ENCODE assay signal across 24 cellular contexts in the genomic region with DNA sequence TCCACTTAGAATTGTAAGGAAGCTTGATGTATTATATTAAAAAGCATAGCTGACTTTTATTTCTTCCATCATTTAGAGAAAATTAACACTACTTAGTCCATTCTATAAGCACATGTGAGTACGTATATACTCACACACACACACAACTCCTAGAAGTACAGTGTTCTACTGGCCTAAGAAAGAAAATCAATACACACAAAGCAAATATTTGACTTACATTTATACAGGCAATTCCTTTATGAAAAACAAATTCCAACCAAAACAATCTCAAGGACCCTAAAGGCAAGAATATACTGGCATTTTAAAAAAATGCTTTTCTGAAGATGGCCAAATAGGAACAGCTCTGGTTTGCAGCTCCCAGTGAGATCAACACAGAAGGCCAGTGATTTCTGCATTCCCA.
DNase-seq lines count a peak whose midpoint lies in the region; ATAC-seq and TF ChIP-seq lines count a peak whose summit lies in the region.
"Had no signal": no experiment of that assay in that cellular context is flagged by ENCODE, and none has a peak within 500 bp of the region (broad histone marks: within the 10 kb centered on the region; RNA-seq: fewer than 3 reads in every experiment).

No MANE protein-coding gene starts in this region.

- H3K9me3 Mint-ChIP-seq in Caco-2 (ENCODE audit: unreplicated experiment) (peaks cover 25% of the 10 kb centered on the region), Calu3 (ENCODE audit: low read depth, unreplicated experiment) (peaks cover 3% of the 10 kb centered on the region), osteocyte (ENCODE audit: unreplicated experiment) (peaks cover 6% of the 10 kb centered on the region)
- H3K9me3 Mint-ChIP-seq: CD8-positive, alpha-beta memory T cell had no signal

- CTCF ChIA-PET in Caco-2 (lab: Charles Lee) (no interaction called here), Calu3 (lab: Charles Lee) (interaction anchor here (0.6 kb wide), 1 partner anchor 71 kb away, joined by 3 read pairs; no protein-coding TSS in a partner anchor)

- DNase-seq in Caco-2 (no peak), Calu3 (no peak), NCI-H146 treated with DMSO at 0.1 percent for 48 hours (lab: John Stamatoyannopoulos, UW; ENCODE audit: unreplicated experiment) (peak; percentile 13), activated gamma-delta T cell treated with Interleukin-2 at 50 U/mL for 16 hours (no peak), osteocyte (ENCODE audit: extremely low spot score, unreplicated experiment) (no peak)
- DNase-seq: 8988T; ACHN; BE2C; C1 segment of cervical spinal cord; CD4-positive, alpha-beta memory T cell; CD4-positive, CD25-positive, alpha-beta regulatory T cell; CD8-positive, alpha-beta memory T cell; COR-L47; DMS 273 treated with DMSO at 0.1 percent for 48 hours; DMS153; DMS53; DMS79; DND-41; EL; GDM1 had no signal

- no peak for ATAC-seq in GM21576 (IDR thresholded peaks at IDR 0.05; ENCODE audit: unreplicated experiment)
- ATAC-seq: GM12878 had no signal

- BruUV-seq in Caco-2 (replicated peaks; lab: Mats Ljungman, UMichigan) (no TSS peak), Calu3 (replicated peaks; lab: Mats Ljungman, UMichigan) (no TSS peak)

- H3K4me1 ChIP-seq in Caco-2: peaks cover 35% of the 10 kb centered on the region
- H3K4me1 ChIP-seq: BLaER1 had no signal

- POLR2A ChIA-PET in Caco-2 (lab: Charles Lee): no interaction called here

- H3K27me3 Mint-ChIP-seq in Caco-2 (ENCODE audit: insufficient read depth, unreplicated experiment) (no peaks in the 10 kb centered on the region), Calu3 (ENCODE audit: unreplicated experiment) (no peaks in the 10 kb centered on the region), osteocyte (ENCODE audit: unreplicated experiment) (peaks cover 18% of the 10 kb centered on the region)

- H3K27ac Mint-ChIP-seq in Caco-2 (ENCODE audit: unreplicated experiment) (peak overlapping the region; percentile 22), Calu3 (ENCODE audit: unreplicated experiment) (peak overlapping the region; percentile 51), osteocyte (ENCODE audit: unreplicated experiment) (no peak overlapping the region)
- H3K27ac Mint-ChIP-seq: CD4-positive, alpha-beta memory T cell; CD4-positive, CD25-positive, alpha-beta regulatory T cell; CD8-positive, alpha-beta memory T cell had no signal

- TF ChIP-seq CTCF in Caco-2 (IDR thresholded peaks at IDR 0.05; ENCODE audit: insufficient read depth in 1 of 2, low read depth in 1 of 2, low read length in 1 of 2, severe bottlenecking in 1 of 2, unreplicated experiment in 1 of 2) (no peak), Calu3 (IDR thresholded peaks at IDR 0.05; ENCODE audit: unreplicated experiment) (no peak), osteocyte (IDR thresholded peaks at IDR 0.05) (no peak)

- H3K4me3 ChIP-seq in Caco-2 (ENCODE audit: low read depth, low read length): no peak overlapping the region
- H3K4me3 ChIP-seq: BLaER1, GM12878 had no signal

- peaks cover 88% of the 10 kb centered on the region for H3K36me3 Mint-ChIP-seq in Caco-2 (ENCODE audit: insufficient read depth, unreplicated experiment)
- H3K36me3 Mint-ChIP-seq in Calu3 (ENCODE audit: insufficient read depth, unreplicated experiment): peaks cover 23% of the 10 kb centered on the region
- H3K36me3 Mint-ChIP-seq in osteocyte (ENCODE audit: unreplicated experiment): no peaks in the 10 kb centered on the region
- H3K36me3 Mint-ChIP-seq: CD14-positive monocyte; CD4-positive, alpha-beta memory T cell; CD4-positive, CD25-positive, alpha-beta regulatory T cell; CD8-positive, alpha-beta memory T cell had no signal

- H3K36me3 ChIP-seq in Caco-2 (ENCODE audit: control insufficient read depth, insufficient read depth, low read length): no peaks in the 10 kb centered on the region; the same call in 1 of the 2 replicates
- H3K36me3 ChIP-seq: BE2C, BLaER1 had no signal

- H3K27me3 ChIP-seq in Caco-2 (replicated peaks; ENCODE audit: control insufficient read depth, insufficient read depth, low read length): no peaks in the 10 kb centered on the region
- H3K27me3 ChIP-seq: BE2C, BLaER1 had no signal

- intact Hi-C loops in Caco-2 (cut with micrococcal nuclease; ENCODE audit: unreplicated experiment) (no loop called here), Calu3 (cut with micrococcal nuclease; ENCODE audit: unreplicated experiment) (loop anchor here (5.0 kb wide), 1 partner anchor 189 kb away; no protein-coding TSS in a partner anchor)

- H3K4me1 Mint-ChIP-seq in Caco-2 (ENCODE audit: low read depth, unreplicated experiment): peaks cover 53% of the 10 kb centered on the region
- H3K4me1 Mint-ChIP-seq in Calu3 (ENCODE audit: low read depth, unreplicated experiment): peaks cover 57% of the 10 kb centered on the region
- H3K4me1 Mint-ChIP-seq in osteocyte (ENCODE audit: unreplicated experiment): no peaks in the 10 kb centered on the region
- H3K4me1 Mint-ChIP-seq: CD14-positive monocyte; CD4-positive, alpha-beta memory T cell; CD4-positive, CD25-positive, alpha-beta regulatory T cell; CD8-positive, alpha-beta memory T cell had no signal

- no peaks in the 10 kb centered on the region for H3K9me3 ChIP-seq in Caco-2
- H3K9me3 ChIP-seq: BE2C had no signal

- H3K4me3 Mint-ChIP-seq in Caco-2 (ENCODE audit: unreplicated experiment): no peak overlapping the region
- H3K4me3 Mint-ChIP-seq in Calu3 (ENCODE audit: low read depth, unreplicated experiment): no peak overlapping the region
- H3K4me3 Mint-ChIP-seq in osteocyte (ENCODE audit: unreplicated experiment): no peak overlapping the region
- H3K4me3 Mint-ChIP-seq: CD14-positive monocyte; CD4-positive, alpha-beta memory T cell; CD4-positive, CD25-positive, alpha-beta regulatory T cell; CD8-positive, alpha-beta memory T cell had no signal
